ENCODE assay signal across 1 cellular context in the genomic region with DNA sequence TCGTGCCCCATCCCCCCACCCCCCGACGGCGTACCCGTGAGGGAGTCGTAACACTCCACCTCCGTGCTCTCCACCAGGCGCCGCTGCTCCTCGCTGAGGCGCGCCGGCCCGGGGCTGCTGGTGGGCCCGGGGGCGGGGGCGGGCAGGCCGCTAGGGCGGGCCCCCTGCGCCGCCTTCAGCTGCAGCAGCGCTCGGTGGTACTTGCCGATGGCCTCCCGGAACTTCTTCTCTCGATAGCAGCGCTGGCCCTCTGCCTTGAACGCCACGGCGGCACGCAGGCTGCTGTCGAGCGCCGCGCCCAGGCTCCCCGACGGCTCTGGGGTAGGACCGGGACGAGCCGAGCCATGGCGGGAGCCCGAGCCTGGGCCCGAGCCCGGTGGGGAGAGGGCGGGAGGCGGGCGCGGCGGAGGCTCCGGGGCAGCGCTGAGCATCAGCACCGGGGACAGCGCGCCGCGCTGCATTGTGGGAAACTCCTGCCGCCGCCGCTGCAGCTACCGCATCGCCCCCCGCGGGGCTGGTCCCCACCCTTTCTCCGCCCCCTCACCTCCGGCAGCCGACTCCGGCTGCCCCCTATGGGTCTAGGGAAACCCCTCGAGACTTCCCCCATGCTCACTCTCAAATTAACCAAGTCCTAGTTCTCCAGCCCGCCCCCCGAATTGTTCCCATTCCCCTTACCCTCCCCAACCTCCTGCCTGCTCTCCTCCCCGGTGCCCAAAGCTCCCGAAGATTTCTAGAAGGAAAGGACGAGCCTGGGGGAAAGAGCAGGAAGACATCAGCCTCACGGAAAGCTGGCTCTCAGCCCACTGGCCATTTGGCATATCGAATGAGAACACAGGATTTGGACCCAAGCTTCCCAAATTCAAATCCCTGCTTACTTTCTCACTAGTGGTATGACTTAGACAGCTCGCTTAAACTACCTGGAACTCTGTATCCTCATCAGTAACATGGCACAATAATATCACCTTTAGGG.
TF ChIP-seq lines count a peak whose summit lies in the region.

A gene (minus strand): TSS at position 464 of the 970 bp plus-strand sequence. CDS start 3 bp downstream, at position 461.

TF ChIP-seq in GM12878, 131 proteins besides CTCF, POLR2A, EP300 and RAD21 (continued from another document):
- TF ChIP-seq, protein P1, sequence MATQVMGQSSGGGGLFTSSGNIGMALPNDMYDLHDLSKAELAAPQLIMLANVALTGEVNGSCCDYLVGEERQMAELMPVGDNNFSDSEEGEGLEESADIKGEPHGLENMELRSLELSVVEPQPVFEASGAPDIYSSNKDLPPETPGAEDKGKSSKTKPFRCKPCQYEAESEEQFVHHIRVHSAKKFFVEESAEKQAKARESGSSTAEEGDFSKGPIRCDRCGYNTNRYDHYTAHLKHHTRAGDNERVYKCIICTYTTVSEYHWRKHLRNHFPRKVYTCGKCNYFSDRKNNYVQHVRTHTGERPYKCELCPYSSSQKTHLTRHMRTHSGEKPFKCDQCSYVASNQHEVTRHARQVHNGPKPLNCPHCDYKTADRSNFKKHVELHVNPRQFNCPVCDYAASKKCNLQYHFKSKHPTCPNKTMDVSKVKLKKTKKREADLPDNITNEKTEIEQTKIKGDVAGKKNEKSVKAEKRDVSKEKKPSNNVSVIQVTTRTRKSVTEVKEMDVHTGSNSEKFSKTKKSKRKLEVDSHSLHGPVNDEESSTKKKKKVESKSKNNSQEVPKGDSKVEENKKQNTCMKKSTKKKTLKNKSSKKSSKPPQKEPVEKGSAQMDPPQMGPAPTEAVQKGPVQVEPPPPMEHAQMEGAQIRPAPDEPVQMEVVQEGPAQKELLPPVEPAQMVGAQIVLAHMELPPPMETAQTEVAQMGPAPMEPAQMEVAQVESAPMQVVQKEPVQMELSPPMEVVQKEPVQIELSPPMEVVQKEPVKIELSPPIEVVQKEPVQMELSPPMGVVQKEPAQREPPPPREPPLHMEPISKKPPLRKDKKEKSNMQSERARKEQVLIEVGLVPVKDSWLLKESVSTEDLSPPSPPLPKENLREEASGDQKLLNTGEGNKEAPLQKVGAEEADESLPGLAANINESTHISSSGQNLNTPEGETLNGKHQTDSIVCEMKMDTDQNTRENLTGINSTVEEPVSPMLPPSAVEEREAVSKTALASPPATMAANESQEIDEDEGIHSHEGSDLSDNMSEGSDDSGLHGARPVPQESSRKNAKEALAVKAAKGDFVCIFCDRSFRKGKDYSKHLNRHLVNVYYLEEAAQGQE (IDR thresholded peaks at IDR 0.05; ENCODE audit: low read depth, low read length), result peak; percentile 89
- TF ChIP-seq RCOR1 (conservative IDR thresholded peaks at IDR 0.05; ENCODE audit: low read depth, low read length), result 0 out of 2 replicates have a peak, but pooled peaks have one; percentile 85
